8 cellular contexts compared by ENCODE assay signal in the genomic region with DNA sequence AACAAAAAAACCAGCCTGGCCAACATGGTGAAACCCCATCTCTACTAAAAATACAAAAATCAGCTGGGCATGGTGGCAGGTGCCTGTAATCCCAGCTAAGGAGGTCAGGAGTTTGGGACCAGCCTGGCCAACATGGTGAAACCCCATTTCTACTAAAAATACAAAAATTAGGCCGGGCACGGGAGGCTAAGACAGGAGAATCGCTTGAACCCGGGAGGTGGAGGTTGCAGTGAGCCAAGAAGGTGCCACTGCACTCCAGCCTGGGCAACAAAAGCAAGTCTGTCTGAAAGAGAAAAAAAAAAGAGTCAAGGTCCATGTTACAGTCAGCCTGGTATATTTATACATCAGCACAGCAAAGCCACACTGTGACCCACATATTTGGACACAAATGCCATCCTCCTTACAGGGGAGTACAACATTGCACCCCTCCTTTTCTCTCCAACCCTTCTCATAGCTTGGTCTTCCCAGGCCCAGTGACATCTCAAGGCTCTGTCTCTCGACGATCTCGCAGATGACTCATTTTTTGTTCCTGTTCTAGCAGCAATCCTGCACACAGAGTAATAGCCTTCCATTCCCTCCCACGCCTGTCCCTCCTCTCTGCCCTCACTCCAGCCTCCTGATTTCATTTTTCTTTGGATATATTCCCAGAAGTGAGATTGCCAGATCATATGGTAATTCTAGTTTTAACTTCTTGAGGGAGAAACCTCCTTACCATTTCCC. TPM values are rescaled to one million over a fixed set of nuclear protein-coding genes. Genes with fewer than 3 reads are reported as not detected.
DNase-seq lines count a peak whose midpoint lies in the region; ATAC-seq and TF ChIP-seq lines count a peak whose summit lies in the region.

No MANE protein-coding gene starts in this region.

- H3K4me3 ChIP-seq in RWPE2 (ENCODE audit: severe bottlenecking) = no peak overlapping the region

- no peak for TF ChIP-seq CTCF in RWPE2 (IDR thresholded peaks at IDR 0.05; ENCODE audit: poor library complexity, severe bottlenecking)

- H3K4me1 ChIP-seq in RWPE2 (ENCODE audit: insufficient read depth, poor library complexity, severe bottlenecking) = peaks cover 10% of the 10 kb centered on the region

- ATAC-seq in RWPE2 (ENCODE audit: low read depth) = peak; percentile 94
- no peak for ATAC-seq in HG03025 (IDR thresholded peaks at IDR 0.05; ENCODE audit: low FRiP score, unreplicated experiment)
- ATAC-seq in HG02678 (IDR thresholded peaks at IDR 0.05; ENCODE audit: unreplicated experiment) = no peak

- H3K27me3 ChIP-seq in RWPE2 (ENCODE audit: insufficient read depth, poor library complexity, severe bottlenecking) = no peaks in the 10 kb centered on the region

- no peaks in the 10 kb centered on the region for H3K36me3 ChIP-seq in RWPE2 (ENCODE audit: low read depth)

- H3K9me3 ChIP-seq in RWPE2 (ENCODE audit: severe bottlenecking) = no peaks in the 10 kb centered on the region

- DNase-seq in ELR (ENCODE audit: low read depth) = peak; percentile 79
- DNase-seq in RWPE2 (ENCODE audit: low spot score) = no peak
- DNase-seq in fibroblast of the conjunctiva (ENCODE audit: low read depth) = peak; percentile 82
- peak; percentile 62 for DNase-seq in renal cortical epithelial cell (ENCODE audit: low read depth)
- DNase-seq in activated CD8-positive, alpha-beta memory T cell treated with anti-CD3 and anti-CD28 coated beads, Interleukin-2, amount 50 U/mL, for 48 hours = no peak
- no peak for DNase-seq in NCI-H345 treated with DMSO at 0.1 percent for 48 hours (lab: John Stamatoyannopoulos, UW; ENCODE audit: unreplicated experiment)

- H3K27ac ChIP-seq in RWPE2 (ENCODE audit: poor library complexity, severe bottlenecking) = no peak overlapping the region

RNA-seq across cellular contexts. Expression of gene DPP9, which starts 21.0 kb away (rescaled TPM):
- 21.5 and 37.4 TPM in 2 replicates for total RNA-seq in renal cortical epithelial cell

RNA-seq across cellular contexts. Expression of gene FEM1A, which starts 46.9 kb away (rescaled TPM):
- total RNA-seq in renal cortical epithelial cell = 13.0 and 14.8 TPM in 2 replicates

Comparison
In these comparisons a context has a peak if more than half of its experiments do, and no peak if none do; other contexts are left out.
1. DNase-seq: peak in ELR (single experiment), fibroblast of the conjunctiva (single experiment) and renal cortical epithelial cell (single experiment); none in RWPE2 (single experiment), activated CD8-positive, alpha-beta memory T cell treated with anti-CD3 and anti-CD28 coated beads, Interleukin-2, amount 50 U/mL, for 48 hours (single experiment) and NCI-H345 treated with DMSO at 0.1 percent for 48 hours (single experiment).